Comparison of ENCODE assay signal across 8 cellular contexts in the genomic region with DNA sequence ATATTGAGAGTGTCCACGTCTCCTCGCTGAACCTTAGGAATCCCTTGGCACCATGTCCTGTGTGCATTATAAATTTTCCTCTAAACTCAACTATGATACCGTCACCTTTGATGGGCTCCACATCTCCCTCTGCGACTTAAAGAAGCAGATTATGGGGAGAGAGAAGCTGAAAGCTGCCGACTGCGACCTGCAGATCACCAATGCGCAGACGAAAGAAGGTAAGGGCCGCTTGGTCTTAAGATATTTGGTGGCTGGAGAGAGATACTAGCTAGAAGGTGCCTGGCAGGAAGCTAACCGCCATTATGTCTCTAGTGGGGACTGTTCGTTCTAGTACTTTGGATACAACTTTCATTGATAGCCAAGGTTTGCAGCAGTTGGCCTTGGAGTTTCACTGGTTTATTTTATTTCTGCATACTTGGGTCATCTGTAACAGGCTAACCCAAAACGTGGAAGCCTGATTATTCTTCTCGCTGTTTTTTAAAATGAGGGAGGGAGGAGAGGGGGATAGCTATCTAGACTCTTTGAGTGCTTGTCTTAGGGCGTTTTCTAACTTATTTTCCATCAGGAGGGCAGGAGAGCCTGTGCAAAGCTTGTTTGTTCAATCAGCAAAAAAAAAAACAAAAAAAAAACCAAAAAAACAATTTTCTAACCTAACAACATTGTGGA. TPM values are rescaled to one million over a fixed set of nuclear protein-coding genes. Genes with fewer than 3 reads are reported as not detected.
DNase-seq lines count a peak whose midpoint lies in the region; ATAC-seq, FAIRE-seq and TF ChIP-seq lines count a peak whose summit lies in the region.

No MANE protein-coding gene starts in this region.

- H3K4me1 ChIP-seq in SJSA1 (replicated peaks), result peaks cover 36% of the 10 kb centered on the region
- peaks cover 28 to 29% of the 10 kb centered on the region in 2 donors for H3K4me1 ChIP-seq in duodenal mucosa (ENCODE audit: control insufficient read depth in 1 of 2, insufficient read depth in 2 of 2, low read length in 2 of 2)
- H3K4me1 ChIP-seq in mucosa of stomach (ENCODE audit: control insufficient read depth, insufficient read depth, low read length), result peaks cover 19% of the 10 kb centered on the region

- peak overlapping the region; percentile 78 to 95 for H3K9ac ChIP-seq in duodenal mucosa (ENCODE audit: low read depth in 1 of 2, low read length in 2 of 2)
- peak overlapping the region; percentile 100 for H3K9ac ChIP-seq in mucosa of stomach (ENCODE audit: low read length)

- ATAC-seq in activated CD4-positive, CD25-positive, alpha-beta regulatory T cell treated with anti-CD3 and anti-CD28 coated beads, Interleukin-2, amount 50 U/mL, for 24 hours, result no peak
- ATAC-seq in GM21360 (IDR thresholded peaks at IDR 0.05; ENCODE audit: unreplicated experiment) (no peak), GM18907 (IDR thresholded peaks at IDR 0.05; ENCODE audit: unreplicated experiment) (no peak)

- peak overlapping the region; percentile 96 for H3K27ac ChIP-seq in SJSA1
- H3K27ac ChIP-seq in duodenal mucosa (ENCODE audit: low read depth, low read length), result peak overlapping the region; percentile 99

- peak; percentile 14 for FAIRE-seq in GM19239 (lab: Jason Lieb, UNC)

- DNase-seq in AG10803 (ENCODE audit: low read depth), result peak; percentile 9
- DNase-seq in GM19239 (ENCODE audit: insufficient read length, low spot score), result no peak
- DNase-seq in SJSA1 (ENCODE audit: low read depth in 1 of 2, low spot score in 2 of 2), result peak in 1 of 2 experiments; percentile 49

- H3K9me3 ChIP-seq in SJSA1 (replicated peaks) (no peaks in the 10 kb centered on the region), duodenal mucosa (ENCODE audit: control insufficient read depth in 1 of 2, low read length in 2 of 2) (no peaks in the 10 kb centered on the region), mucosa of stomach (ENCODE audit: control insufficient read depth, low read length) (no peaks in the 10 kb centered on the region)

- H3K4me3 ChIP-seq in AG10803 (ENCODE audit: low read length) (peak overlapping the region; percentile 93), SJSA1 (peak overlapping the region; percentile 89), duodenal mucosa (ENCODE audit: low read depth in 1 of 2, low read length in 2 of 2) (peak overlapping the region; percentile 79), mucosa of stomach (ENCODE audit: low read length) (peak overlapping the region; percentile 43)

- H3K27me3 ChIP-seq in SJSA1 (replicated peaks) (no peaks in the 10 kb centered on the region), duodenal mucosa (ENCODE audit: control insufficient read depth in 1 of 2, insufficient read depth in 2 of 2, low read length in 2 of 2) (no peaks in the 10 kb centered on the region), mucosa of stomach (ENCODE audit: control insufficient read depth, insufficient read depth, low read length) (no peaks in the 10 kb centered on the region)

- H3K36me3 ChIP-seq in SJSA1 (peaks cover 51% of the 10 kb centered on the region), duodenal mucosa (ENCODE audit: control insufficient read depth in 1 of 2, insufficient read depth in 2 of 2, low read length in 2 of 2) (no peaks in the 10 kb centered on the region), mucosa of stomach (ENCODE audit: control insufficient read depth, insufficient read depth, low read length) (no peaks in the 10 kb centered on the region)

- TF ChIP-seq CTCF in AG10803 (conservative IDR thresholded peaks at IDR 0.05; ENCODE audit: low read length), result no peak

RNA-seq across cellular contexts. Expression of gene RBBP6, which starts 1.3 kb away (rescaled TPM):
- total RNA-seq in SJSA1 (2014; rRNA removed; shearing (Covaris generic)), result 23.6 and 34.9 TPM in 2 replicates

Comparison
In these comparisons a context has a peak if more than half of its experiments do, and no peak if none do; other contexts are left out.
1. H3K4me3 ChIP-seq: peak in every context shown above with its lines; median percentile 93 in AG10803; 89 in SJSA1; 79 in duodenal mucosa; 43 in mucosa of stomach.